1 cellular context compared by ENCODE assay signal in the genomic region with DNA sequence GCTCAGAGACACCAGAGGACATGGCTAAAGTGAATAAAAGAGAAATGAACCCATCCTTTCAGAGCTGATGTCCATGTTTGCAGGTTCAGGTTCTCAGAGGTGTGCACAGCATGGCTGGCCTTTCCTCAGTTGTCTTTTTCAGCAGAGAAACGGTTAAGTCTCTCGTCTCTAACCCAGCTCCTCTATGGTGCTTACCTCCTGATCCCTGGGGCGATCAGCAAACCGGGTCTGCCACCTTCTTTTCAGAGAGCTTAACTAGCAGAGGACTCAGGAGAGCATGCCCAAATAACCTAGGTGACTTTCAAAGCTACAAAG.
TF ChIP-seq lines count a peak whose summit lies in the region.

No MANE protein-coding gene starts in this region.

TF ChIP-seq in GM12878, 131 proteins besides CTCF, POLR2A, EP300 and RAD21 (continued from another document):
- TF ChIP-seq, protein P1, sequence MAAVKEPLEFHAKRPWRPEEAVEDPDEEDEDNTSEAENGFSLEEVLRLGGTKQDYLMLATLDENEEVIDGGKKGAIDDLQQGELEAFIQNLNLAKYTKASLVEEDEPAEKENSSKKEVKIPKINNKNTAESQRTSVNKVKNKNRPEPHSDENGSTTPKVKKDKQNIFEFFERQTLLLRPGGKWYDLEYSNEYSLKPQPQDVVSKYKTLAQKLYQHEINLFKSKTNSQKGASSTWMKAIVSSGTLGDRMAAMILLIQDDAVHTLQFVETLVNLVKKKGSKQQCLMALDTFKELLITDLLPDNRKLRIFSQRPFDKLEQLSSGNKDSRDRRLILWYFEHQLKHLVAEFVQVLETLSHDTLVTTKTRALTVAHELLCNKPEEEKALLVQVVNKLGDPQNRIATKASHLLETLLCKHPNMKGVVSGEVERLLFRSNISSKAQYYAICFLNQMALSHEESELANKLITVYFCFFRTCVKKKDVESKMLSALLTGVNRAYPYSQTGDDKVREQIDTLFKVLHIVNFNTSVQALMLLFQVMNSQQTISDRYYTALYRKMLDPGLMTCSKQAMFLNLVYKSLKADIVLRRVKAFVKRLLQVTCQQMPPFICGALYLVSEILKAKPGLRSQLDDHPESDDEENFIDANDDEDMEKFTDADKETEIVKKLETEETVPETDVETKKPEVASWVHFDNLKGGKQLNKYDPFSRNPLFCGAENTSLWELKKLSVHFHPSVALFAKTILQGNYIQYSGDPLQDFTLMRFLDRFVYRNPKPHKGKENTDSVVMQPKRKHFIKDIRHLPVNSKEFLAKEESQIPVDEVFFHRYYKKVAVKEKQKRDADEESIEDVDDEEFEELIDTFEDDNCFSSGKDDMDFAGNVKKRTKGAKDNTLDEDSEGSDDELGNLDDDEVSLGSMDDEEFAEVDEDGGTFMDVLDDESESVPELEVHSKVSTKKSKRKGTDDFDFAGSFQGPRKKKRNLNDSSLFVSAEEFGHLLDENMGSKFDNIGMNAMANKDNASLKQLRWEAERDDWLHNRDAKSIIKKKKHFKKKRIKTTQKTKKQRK (IDR thresholded peaks at IDR 0.05; ENCODE audit: low read depth, low read length) = no peak
- no peak for TF ChIP-seq TARDBP (IDR thresholded peaks at IDR 0.05; ENCODE audit: borderline replicate concordance)
- TF ChIP-seq NFIC (IDR thresholded peaks at IDR 0.05; ENCODE audit: low read depth, low read length) = no peak
- no peak for TF ChIP-seq MYB (IDR thresholded peaks at IDR 0.05; ENCODE audit: borderline replicate concordance, low read depth, low read length)
- TF ChIP-seq SMARCA5 (IDR thresholded peaks at IDR 0.05) = peak; percentile 39; the same call in 1 of the 2 replicates
- no peak for TF ChIP-seq IRF4 (IDR thresholded peaks at IDR 0.05; ENCODE audit: low read depth, low read length)
- TF ChIP-seq, protein P2, sequence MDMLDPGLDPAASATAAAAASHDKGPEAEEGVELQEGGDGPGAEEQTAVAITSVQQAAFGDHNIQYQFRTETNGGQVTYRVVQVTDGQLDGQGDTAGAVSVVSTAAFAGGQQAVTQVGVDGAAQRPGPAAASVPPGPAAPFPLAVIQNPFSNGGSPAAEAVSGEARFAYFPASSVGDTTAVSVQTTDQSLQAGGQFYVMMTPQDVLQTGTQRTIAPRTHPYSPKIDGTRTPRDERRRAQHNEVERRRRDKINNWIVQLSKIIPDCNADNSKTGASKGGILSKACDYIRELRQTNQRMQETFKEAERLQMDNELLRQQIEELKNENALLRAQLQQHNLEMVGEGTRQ (IDR thresholded peaks at IDR 0.05; ENCODE audit: borderline replicate concordance, low read depth, low read length) = no peak
- TF ChIP-seq, protein P3, sequence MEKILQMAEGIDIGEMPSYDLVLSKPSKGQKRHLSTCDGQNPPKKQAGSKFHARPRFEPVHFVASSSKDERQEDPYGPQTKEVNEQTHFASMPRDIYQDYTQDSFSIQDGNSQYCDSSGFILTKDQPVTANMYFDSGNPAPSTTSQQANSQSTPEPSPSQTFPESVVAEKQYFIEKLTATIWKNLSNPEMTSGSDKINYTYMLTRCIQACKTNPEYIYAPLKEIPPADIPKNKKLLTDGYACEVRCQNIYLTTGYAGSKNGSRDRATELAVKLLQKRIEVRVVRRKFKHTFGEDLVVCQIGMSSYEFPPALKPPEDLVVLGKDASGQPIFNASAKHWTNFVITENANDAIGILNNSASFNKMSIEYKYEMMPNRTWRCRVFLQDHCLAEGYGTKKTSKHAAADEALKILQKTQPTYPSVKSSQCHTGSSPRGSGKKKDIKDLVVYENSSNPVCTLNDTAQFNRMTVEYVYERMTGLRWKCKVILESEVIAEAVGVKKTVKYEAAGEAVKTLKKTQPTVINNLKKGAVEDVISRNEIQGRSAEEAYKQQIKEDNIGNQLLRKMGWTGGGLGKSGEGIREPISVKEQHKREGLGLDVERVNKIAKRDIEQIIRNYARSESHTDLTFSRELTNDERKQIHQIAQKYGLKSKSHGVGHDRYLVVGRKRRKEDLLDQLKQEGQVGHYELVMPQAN (conservative IDR thresholded peaks at IDR 0.05) = 0 out of 2 replicates have a peak, but pooled peaks have one; percentile 27
- TF ChIP-seq, protein P4, sequence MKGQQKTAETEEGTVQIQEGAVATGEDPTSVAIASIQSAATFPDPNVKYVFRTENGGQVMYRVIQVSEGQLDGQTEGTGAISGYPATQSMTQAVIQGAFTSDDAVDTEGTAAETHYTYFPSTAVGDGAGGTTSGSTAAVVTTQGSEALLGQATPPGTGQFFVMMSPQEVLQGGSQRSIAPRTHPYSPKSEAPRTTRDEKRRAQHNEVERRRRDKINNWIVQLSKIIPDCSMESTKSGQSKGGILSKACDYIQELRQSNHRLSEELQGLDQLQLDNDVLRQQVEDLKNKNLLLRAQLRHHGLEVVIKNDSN (IDR thresholded peaks at IDR 0.05; ENCODE audit: borderline replicate concordance, extremely low read length, insufficient read depth, low read depth, low read length) = no peak
- TF ChIP-seq POLR2AphosphoS5 (IDR thresholded peaks at IDR 0.05; ENCODE audit: low read length) = peak; percentile 96; the same call in 1 of the 2 replicates
- TF ChIP-seq RCOR1 (conservative IDR thresholded peaks at IDR 0.05; ENCODE audit: low read depth, low read length) = no peak
- TF ChIP-seq, protein P5, sequence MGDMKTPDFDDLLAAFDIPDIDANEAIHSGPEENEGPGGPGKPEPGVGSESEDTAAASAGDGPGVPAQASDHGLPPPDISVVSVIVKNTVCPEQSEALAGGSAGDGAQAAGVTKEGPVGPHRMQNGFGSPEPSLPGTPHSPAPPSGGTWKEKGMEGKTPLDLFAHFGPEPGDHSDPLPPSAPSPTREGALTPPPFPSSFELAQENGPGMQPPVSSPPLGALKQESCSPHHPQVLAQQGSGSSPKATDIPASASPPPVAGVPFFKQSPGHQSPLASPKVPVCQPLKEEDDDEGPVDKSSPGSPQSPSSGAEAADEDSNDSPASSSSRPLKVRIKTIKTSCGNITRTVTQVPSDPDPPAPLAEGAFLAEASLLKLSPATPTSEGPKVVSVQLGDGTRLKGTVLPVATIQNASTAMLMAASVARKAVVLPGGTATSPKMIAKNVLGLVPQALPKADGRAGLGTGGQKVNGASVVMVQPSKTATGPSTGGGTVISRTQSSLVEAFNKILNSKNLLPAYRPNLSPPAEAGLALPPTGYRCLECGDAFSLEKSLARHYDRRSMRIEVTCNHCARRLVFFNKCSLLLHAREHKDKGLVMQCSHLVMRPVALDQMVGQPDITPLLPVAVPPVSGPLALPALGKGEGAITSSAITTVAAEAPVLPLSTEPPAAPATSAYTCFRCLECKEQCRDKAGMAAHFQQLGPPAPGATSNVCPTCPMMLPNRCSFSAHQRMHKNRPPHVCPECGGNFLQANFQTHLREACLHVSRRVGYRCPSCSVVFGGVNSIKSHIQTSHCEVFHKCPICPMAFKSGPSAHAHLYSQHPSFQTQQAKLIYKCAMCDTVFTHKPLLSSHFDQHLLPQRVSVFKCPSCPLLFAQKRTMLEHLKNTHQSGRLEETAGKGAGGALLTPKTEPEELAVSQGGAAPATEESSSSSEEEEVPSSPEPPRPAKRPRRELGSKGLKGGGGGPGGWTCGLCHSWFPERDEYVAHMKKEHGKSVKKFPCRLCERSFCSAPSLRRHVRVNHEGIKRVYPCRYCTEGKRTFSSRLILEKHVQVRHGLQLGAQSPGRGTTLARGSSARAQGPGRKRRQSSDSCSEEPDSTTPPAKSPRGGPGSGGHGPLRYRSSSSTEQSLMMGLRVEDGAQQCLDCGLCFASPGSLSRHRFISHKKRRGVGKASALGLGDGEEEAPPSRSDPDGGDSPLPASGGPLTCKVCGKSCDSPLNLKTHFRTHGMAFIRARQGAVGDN (IDR thresholded peaks at IDR 0.05) = peak; percentile 36; the same call in 1 of the 2 replicates
- TF ChIP-seq KLF5 (IDR thresholded peaks at IDR 0.05; ENCODE audit: partially characterized antibody) = no peak
- TF ChIP-seq HCFC1 (IDR thresholded peaks at IDR 0.05; ENCODE audit: low read length) = 0 out of 2 replicates have a peak, but pooled peaks have one; percentile 5
- TF ChIP-seq ESRRA (IDR thresholded peaks at IDR 0.05; ENCODE audit: low read length) = no peak
- TF ChIP-seq HDAC2 (IDR thresholded peaks at IDR 0.05) = no peak
- TF ChIP-seq, protein P6, sequence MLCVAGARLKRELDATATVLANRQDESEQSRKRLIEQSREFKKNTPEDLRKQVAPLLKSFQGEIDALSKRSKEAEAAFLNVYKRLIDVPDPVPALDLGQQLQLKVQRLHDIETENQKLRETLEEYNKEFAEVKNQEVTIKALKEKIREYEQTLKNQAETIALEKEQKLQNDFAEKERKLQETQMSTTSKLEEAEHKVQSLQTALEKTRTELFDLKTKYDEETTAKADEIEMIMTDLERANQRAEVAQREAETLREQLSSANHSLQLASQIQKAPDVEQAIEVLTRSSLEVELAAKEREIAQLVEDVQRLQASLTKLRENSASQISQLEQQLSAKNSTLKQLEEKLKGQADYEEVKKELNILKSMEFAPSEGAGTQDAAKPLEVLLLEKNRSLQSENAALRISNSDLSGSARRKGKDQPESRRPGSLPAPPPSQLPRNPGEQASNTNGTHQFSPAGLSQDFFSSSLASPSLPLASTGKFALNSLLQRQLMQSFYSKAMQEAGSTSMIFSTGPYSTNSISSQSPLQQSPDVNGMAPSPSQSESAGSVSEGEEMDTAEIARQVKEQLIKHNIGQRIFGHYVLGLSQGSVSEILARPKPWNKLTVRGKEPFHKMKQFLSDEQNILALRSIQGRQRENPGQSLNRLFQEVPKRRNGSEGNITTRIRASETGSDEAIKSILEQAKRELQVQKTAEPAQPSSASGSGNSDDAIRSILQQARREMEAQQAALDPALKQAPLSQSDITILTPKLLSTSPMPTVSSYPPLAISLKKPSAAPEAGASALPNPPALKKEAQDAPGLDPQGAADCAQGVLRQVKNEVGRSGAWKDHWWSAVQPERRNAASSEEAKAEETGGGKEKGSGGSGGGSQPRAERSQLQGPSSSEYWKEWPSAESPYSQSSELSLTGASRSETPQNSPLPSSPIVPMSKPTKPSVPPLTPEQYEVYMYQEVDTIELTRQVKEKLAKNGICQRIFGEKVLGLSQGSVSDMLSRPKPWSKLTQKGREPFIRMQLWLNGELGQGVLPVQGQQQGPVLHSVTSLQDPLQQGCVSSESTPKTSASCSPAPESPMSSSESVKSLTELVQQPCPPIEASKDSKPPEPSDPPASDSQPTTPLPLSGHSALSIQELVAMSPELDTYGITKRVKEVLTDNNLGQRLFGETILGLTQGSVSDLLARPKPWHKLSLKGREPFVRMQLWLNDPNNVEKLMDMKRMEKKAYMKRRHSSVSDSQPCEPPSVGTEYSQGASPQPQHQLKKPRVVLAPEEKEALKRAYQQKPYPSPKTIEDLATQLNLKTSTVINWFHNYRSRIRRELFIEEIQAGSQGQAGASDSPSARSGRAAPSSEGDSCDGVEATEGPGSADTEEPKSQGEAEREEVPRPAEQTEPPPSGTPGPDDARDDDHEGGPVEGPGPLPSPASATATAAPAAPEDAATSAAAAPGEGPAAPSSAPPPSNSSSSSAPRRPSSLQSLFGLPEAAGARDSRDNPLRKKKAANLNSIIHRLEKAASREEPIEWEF (IDR thresholded peaks at IDR 0.05; ENCODE audit: insufficient replicate concordance, low read depth, low read length) = no peak
- no peak for TF ChIP-seq ZNF622 (IDR thresholded peaks at IDR 0.05)
- TF ChIP-seq ZSCAN29 (IDR thresholded peaks at IDR 0.05) = no peak
- TF ChIP-seq, protein P7, sequence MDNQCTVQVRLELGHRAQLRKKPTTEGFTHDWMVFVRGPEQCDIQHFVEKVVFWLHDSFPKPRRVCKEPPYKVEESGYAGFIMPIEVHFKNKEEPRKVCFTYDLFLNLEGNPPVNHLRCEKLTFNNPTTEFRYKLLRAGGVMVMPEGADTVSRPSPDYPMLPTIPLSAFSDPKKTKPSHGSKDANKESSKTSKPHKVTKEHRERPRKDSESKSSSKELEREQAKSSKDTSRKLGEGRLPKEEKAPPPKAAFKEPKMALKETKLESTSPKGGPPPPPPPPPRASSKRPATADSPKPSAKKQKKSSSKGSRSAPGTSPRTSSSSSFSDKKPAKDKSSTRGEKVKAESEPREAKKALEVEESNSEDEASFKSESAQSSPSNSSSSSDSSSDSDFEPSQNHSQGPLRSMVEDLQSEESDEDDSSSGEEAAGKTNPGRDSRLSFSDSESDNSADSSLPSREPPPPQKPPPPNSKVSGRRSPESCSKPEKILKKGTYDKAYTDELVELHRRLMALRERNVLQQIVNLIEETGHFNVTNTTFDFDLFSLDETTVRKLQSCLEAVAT (IDR thresholded peaks at IDR 0.05) = 0 out of 2 replicates have a peak, but pooled peaks have one; percentile 53
TF ChIP-seq in GM12878: peak in this region for 7.
